In genomic region chr15:92881838-92882696, GRCh38 we compare ENCODE assay signal across 8 cellular contexts. TPM values are rescaled to one million over a fixed set of nuclear protein-coding genes. Genes with fewer than 3 reads are reported as not detected.
A peak's percentile ranks its signal among the peaks of the same experiment; 100 is the strongest.
DNase-seq lines count a peak whose midpoint lies in the region; ATAC-seq and TF ChIP-seq lines count a peak whose summit lies in the region.

No MANE protein-coding gene starts in this region.

- TF ChIP-seq CTCF in AG04450 (IDR thresholded peaks at IDR 0.05; ENCODE audit: low read depth, low read length) (no peak), WERI-Rb-1 (IDR thresholded peaks at IDR 0.05; ENCODE audit: low read depth, low read length) (no peak), mammary epithelial cell (conservative IDR thresholded peaks at IDR 0.05 in 1 of 2, IDR thresholded peaks at IDR 0.05 in 1 of 2; ENCODE audit: extremely low read depth in 1 of 2, insufficient read depth in 1 of 2, low read depth in 1 of 2, low read length in 2 of 2) (no peak)

- H3K9me3 ChIP-seq in AG04450 (ENCODE audit: control insufficient read depth, insufficient read depth, low read length) (no peaks in the 10 kb centered on the region), WERI-Rb-1 (ENCODE audit: severe bottlenecking) (no peaks in the 10 kb centered on the region), mammary epithelial cell (replicated peaks; ENCODE audit: insufficient read depth, low read length) (no peaks in the 10 kb centered on the region), iPS-20b (ENCODE audit: insufficient read depth, low read depth, low read length) (no peaks in the 10 kb centered on the region)

- H2AFZ ChIP-seq in mammary epithelial cell (ENCODE audit: low read depth, low read length): peak overlapping the region; percentile 91

- peaks cover 45% of the 10 kb centered on the region for H3K79me2 ChIP-seq in mammary epithelial cell (ENCODE audit: insufficient read depth, low read length)

- CTCF ChIA-PET in AG04450 (lab: Charles Lee): interaction anchor here (0.6 to 1.9 kb wide), 7 partner anchors 9 to 85 kb away, joined by 3 to 10 read pairs (median 4); partner anchors contain the start of gene CHD2
- CTCF ChIA-PET in mammary epithelial cell (lab: Charles Lee; ENCODE audit: low non-redundant PET): interaction anchor here (0.6 kb wide), 3 partner anchors 50 to 85 kb away, joined by 3 to 4 read pairs (median 3); no protein-coding TSS in a partner anchor

- 3% methylated on average over 25 of the region's 41 CpGs for WGBS in mammary epithelial cell (ENCODE audit: low coverage, missing lambda C conversion rate)

- peak; percentile 95 for ATAC-seq in GM18907 (IDR thresholded peaks at IDR 0.05; ENCODE audit: unreplicated experiment)
- peak; percentile 94 for ATAC-seq in HG03139 (IDR thresholded peaks at IDR 0.05; ENCODE audit: unreplicated experiment)

- peak overlapping the region; percentile 83 for H3K4me2 ChIP-seq in mammary epithelial cell (ENCODE audit: insufficient read depth, low read depth, low read length)

- dilution Hi-C loops in mammary epithelial cell (cut with HindIII; ENCODE audit: low sequenced_read_pairs): no loop called here

- intact Hi-C loops in mammary epithelial cell (cut with micrococcal nuclease): loop anchor here (1.0 to 10.0 kb wide), 4 partner anchors 51 to 683 kb away; no protein-coding TSS in a partner anchor

- H3K27ac ChIP-seq in AG04450 (ENCODE audit: low read depth, low read length) (peak overlapping the region; percentile 71), WERI-Rb-1 (peak overlapping the region; percentile 79), mammary epithelial cell (ENCODE audit: insufficient read depth, low read depth, low read length) (peak overlapping the region; percentile 95), iPS-20b (ENCODE audit: low read length) (peak overlapping the region; percentile 92), skin epidermis (peak overlapping the region in 20 of 21 experiments; percentile 77 to 100 (median 98))

- in situ Hi-C loops in mammary epithelial cell (cut with MboI; ENCODE audit: low sequenced_read_pairs in 2 of 2): loop anchor here in 1 of 2 donors (5.0 kb wide), 1 partner anchor 70 kb away; no protein-coding TSS in a partner anchor

- BruUV-seq in mammary epithelial cell (replicated peaks; lab: Mats Ljungman, UMichigan): TSS peak; percentile 64

- H3K27me3 ChIP-seq in AG04450 (ENCODE audit: control insufficient read depth, insufficient read depth, low read length) (no peaks in the 10 kb centered on the region), WERI-Rb-1 (ENCODE audit: insufficient read depth, low read depth, severe bottlenecking) (no peaks in the 10 kb centered on the region), mammary epithelial cell (ENCODE audit: insufficient read depth, low read length) (no peaks in the 10 kb centered on the region), iPS-20b (ENCODE audit: insufficient read depth, low read length) (no peaks in the 10 kb centered on the region)

- no peaks in the 10 kb centered on the region for H4K20me1 ChIP-seq in mammary epithelial cell (ENCODE audit: insufficient read depth, low read length)

- peaks cover 36% of the 10 kb centered on the region for H3K36me3 ChIP-seq in WERI-Rb-1
- peaks cover 8% of the 10 kb centered on the region for H3K36me3 ChIP-seq in mammary epithelial cell (ENCODE audit: insufficient read depth, low read length)
- peaks cover 23% of the 10 kb centered on the region for H3K36me3 ChIP-seq in iPS-20b (ENCODE audit: insufficient read depth, low read depth, low read length)

- H3K4me1 ChIP-seq in mammary epithelial cell (ENCODE audit: insufficient read depth, low read length) (peaks cover 15% of the 10 kb centered on the region), iPS-20b (ENCODE audit: insufficient read depth, low read length) (peaks cover 39% of the 10 kb centered on the region; the same call in 1 of the 2 replicates)

- H3K4me3 ChIP-seq in AG04450 (ENCODE audit: low read depth, low read length): peak overlapping the region; percentile 55
- H3K4me3 ChIP-seq in WERI-Rb-1 (ENCODE audit: low read depth, low read length): peak overlapping the region; percentile 48
- H3K4me3 ChIP-seq in mammary epithelial cell (replicated peaks in 1 of 3; ENCODE audit: insufficient read depth in 1 of 3, low read depth in 2 of 3, low read length in 3 of 3): peak overlapping the region; percentile 44 to 51 (median 48)
- peak overlapping the region; percentile 58 for H3K4me3 ChIP-seq in iPS-20b (ENCODE audit: low read length)
- peak overlapping the region; percentile 17 to 95 (median 77) for H3K4me3 ChIP-seq in skin epidermis

- H3K9ac ChIP-seq in mammary epithelial cell (ENCODE audit: insufficient read depth, low read length) (peak overlapping the region; percentile 82), iPS-20b (ENCODE audit: low read depth, low read length) (peak overlapping the region; percentile 79; the same call in 1 of the 2 replicates)

- DNase-seq in AG04450 (ENCODE audit: low read depth, low spot score) (peak; percentile 100), NCI-H2196 treated with DMSO at 0.1 percent for 48 hours (lab: John Stamatoyannopoulos, UW; ENCODE audit: unreplicated experiment) (peak; percentile 88), WERI-Rb-1 (peak; percentile 98), mammary epithelial cell (peak; percentile 100)

- POLR2A ChIA-PET in AG04450 (lab: Yijun Ruan, JAX): interaction anchor here (0.6 to 3.7 kb wide), 33 partner anchors 9 to 265 kb away, joined by 3 to 121 read pairs (median 5); partner anchors contain the start of gene CHD2

RNA-seq across cellular contexts. Expression of gene CHD2, which starts 18.1 kb away (rescaled TPM):
- polyA plus RNA-seq in AG04450 (2011; rRNA removed): 62.6 and 74.8 TPM in 2 replicates
- polyA minus RNA-seq in AG04450 (2011; rRNA and poly(A)+ RNA removed): 163 and 178 TPM in 2 replicates
- 100 to 1,000 TPM in 1 of 2 donors, 10 to 100 TPM in 1; 65.0 to 103 TPM for total RNA-seq in mammary epithelial cell
- polyA plus RNA-seq in mammary epithelial cell: 16.9 TPM
- 67.0 TPM for polyA minus RNA-seq in mammary epithelial cell

Comparison
In these comparisons a context has a peak if more than half of its experiments do, and no peak if none do; other contexts are left out.
1. Peak in every context shown above with its lines: DNase-seq, ATAC-seq, H3K4me3 ChIP-seq and H3K27ac ChIP-seq.